ENCODE assay signal across 14 cellular contexts in the genomic region with DNA sequence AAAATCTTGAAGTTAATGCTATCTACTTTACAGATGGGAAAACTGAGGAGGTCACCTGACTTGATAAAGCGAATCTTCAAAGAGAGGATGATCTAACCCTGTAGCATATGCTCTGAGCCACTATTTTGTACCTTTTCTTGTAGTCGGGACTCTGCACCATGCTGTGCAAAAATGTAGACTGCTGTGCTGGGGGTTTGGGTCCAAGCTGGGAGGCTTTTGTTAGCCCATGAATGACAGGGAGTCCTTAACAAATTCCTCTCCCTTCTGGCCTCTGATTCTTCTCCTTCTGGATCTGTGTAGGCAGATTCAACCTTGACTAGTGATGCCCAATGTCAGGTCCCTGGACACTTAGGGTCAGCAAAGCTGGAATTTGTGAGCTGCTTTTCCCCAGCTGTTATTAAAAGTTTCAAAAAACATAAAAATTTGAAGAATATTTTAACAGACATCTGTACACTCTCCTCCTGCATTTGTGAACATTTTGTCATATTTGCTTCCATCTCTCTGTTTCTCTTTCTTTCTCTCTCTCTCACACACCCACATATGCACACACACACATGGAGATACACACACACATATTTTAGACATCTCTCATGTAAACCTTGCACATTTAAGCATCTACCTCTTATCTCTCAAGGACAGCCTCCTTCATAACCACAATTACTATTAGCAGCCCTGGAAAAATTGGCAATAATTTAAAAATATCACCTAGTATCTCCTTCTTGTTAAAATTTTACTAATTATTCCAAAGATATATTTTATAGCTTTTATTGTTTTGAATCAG.
DNase-seq lines count a peak whose midpoint lies in the region; ATAC-seq and TF ChIP-seq lines count a peak whose summit lies in the region.
"Had no signal": no experiment of that assay in that cellular context is flagged by ENCODE, and none has a peak within 500 bp of the region (broad histone marks: within the 10 kb centered on the region; RNA-seq: fewer than 3 reads in every experiment).

No MANE protein-coding gene starts in this region.

- no peak overlapping the region for H2AFZ ChIP-seq in GM23338

- no peaks in the 10 kb centered on the region for H4K20me1 ChIP-seq in GM23338 (replicated peaks; ENCODE audit: insufficient read depth)

- TF ChIP-seq CTCF in GM23338 (conservative IDR thresholded peaks at IDR 0.05; ENCODE audit: low read depth in 2 of 2) (no peak), choroid plexus epithelial cell (conservative IDR thresholded peaks at IDR 0.05; ENCODE audit: low read depth, low read length) (no peak), GM13976 (IDR thresholded peaks at IDR 0.05; ENCODE audit: borderline replicate concordance, control extremely low read depth, extremely low read depth, insufficient read depth, missing control alignments) (no peak), gastrocnemius medialis (IDR thresholded peaks at IDR 0.05 in 4 of 5, conservative IDR thresholded peaks at IDR 0.05 in 1 of 5) (no peak)

- peak; percentile 93 for ATAC-seq in GM23338
- ATAC-seq in sciatic nerve: peak; percentile 38
- ATAC-seq in gastrocnemius medialis: no peak
- ATAC-seq: Right ventricle myocardium inferior had no signal

- H3K79me2 ChIP-seq in GM23338 (replicated peaks; ENCODE audit: insufficient read depth): no peaks in the 10 kb centered on the region

- no CpG with 5 or more reads among the region's 2 CpGs for WGBS in iPS DF 6.9 (ENCODE audit: insufficient coverage, insufficient read length)

- H3K9me3 Mint-ChIP-seq in GM23338: no peaks in the 10 kb centered on the region; the same call in 2 of the 3 replicates
- H3K9me3 Mint-ChIP-seq: CD4-positive, alpha-beta memory T cell had no signal

- H3K27ac ChIP-seq in GM23338 (ENCODE audit: low read depth): no peak overlapping the region
- H3K27ac ChIP-seq in iPS DF 6.9 (ENCODE audit: low read length): no peak overlapping the region
- H3K27ac ChIP-seq in gastrocnemius medialis: no peak overlapping the region

- in situ Hi-C loops in GM13976 (cut with MboI; ENCODE audit: low sequenced_read_pairs, unreplicated experiment) (no loop called here), gastrocnemius medialis (cut with MboI; ENCODE audit: low sequenced_read_pairs in 4 of 4) (no loop called here)

- H3K27me3 ChIP-seq in GM23338 (ENCODE audit: insufficient read depth) (no peaks in the 10 kb centered on the region), iPS DF 6.9 (ENCODE audit: control insufficient read depth, insufficient read depth, low read length) (no peaks in the 10 kb centered on the region), gastrocnemius medialis (no peaks in the 10 kb centered on the region)

- no peaks in the 10 kb centered on the region; the same call in 2 of the 3 replicates for H3K36me3 Mint-ChIP-seq in GM23338 (ENCODE audit: low read depth)
- H3K36me3 Mint-ChIP-seq: CD4-positive, alpha-beta memory T cell had no signal

- no peak overlapping the region for H3K4me3 ChIP-seq in GM23338
- H3K4me3 ChIP-seq in choroid plexus epithelial cell (ENCODE audit: low read depth, low read length): no peak overlapping the region
- H3K4me3 ChIP-seq in iPS DF 6.9 (ENCODE audit: low read length): no peak overlapping the region
- no peak overlapping the region for H3K4me3 ChIP-seq in gastrocnemius medialis
- H3K4me3 ChIP-seq: HAP-1 had no signal

- no peak overlapping the region for H3K27ac Mint-ChIP-seq in GM23338
- H3K27ac Mint-ChIP-seq: CD4-positive, alpha-beta memory T cell had no signal

- TF ChIP-seq POLR2A in gastrocnemius medialis (IDR thresholded peaks at IDR 0.05): no peak

- H3K4me1 ChIP-seq in GM23338 (ENCODE audit: insufficient read depth) (peaks cover 7% of the 10 kb centered on the region; the same call in 1 of the 2 replicates), iPS DF 6.9 (ENCODE audit: control insufficient read depth, insufficient read depth, low read length) (peaks cover 2% of the 10 kb centered on the region; the same call in 1 of the 2 replicates), gastrocnemius medialis (no peaks in the 10 kb centered on the region)
- H3K4me1 ChIP-seq: HAP-1 had no signal

- H3K36me3 ChIP-seq in GM23338 (ENCODE audit: insufficient read depth): no peaks in the 10 kb centered on the region
- H3K36me3 ChIP-seq in iPS DF 6.9 (ENCODE audit: control insufficient read depth, insufficient read depth, low read length): no peaks in the 10 kb centered on the region
- H3K36me3 ChIP-seq in gastrocnemius medialis: no peaks in the 10 kb centered on the region
- H3K36me3 ChIP-seq: HAP-1 had no signal

- no peak overlapping the region for H3K4me2 ChIP-seq in GM23338

- peaks cover 1% of the 10 kb centered on the region for H3K27me3 Mint-ChIP-seq in GM23338 (ENCODE audit: insufficient read depth, low read depth, poor library complexity)
- H3K27me3 Mint-ChIP-seq: CD4-positive, alpha-beta memory T cell had no signal

- DNase-seq in GM23338 (ENCODE audit: low spot score): peak; percentile 69
- peak; percentile 17 for DNase-seq in choroid plexus epithelial cell (ENCODE audit: low read depth)
- peak; percentile 25 for DNase-seq in iPS DF 6.9 (ENCODE audit: low read depth, low spot score)
- DNase-seq in sciatic nerve (ENCODE audit: low spot score): no peak
- DNase-seq in GM13976 (ENCODE audit: low spot score): no peak
- no peak for DNase-seq in NCI-H1092 (lab: John Stamatoyannopoulos, UW)
- no peak for DNase-seq in gastrocnemius medialis
- DNase-seq: CD4-positive, alpha-beta memory T cell; MM.1S; NCI-H1092 treated with DMSO at 0.1 percent for 48 hours; NCI-H1694; NCI-H2081 treated with DMSO at 0.1 percent for 48 hours had no signal

- H3K9me3 ChIP-seq in iPS DF 6.9 (ENCODE audit: control insufficient read depth, insufficient read depth, low read length) (no peaks in the 10 kb centered on the region; the same call in 1 of the 2 replicates), gastrocnemius medialis (no peaks in the 10 kb centered on the region)
- H3K9me3 ChIP-seq: HAP-1 had no signal

- no peaks in the 10 kb centered on the region for H3F3A ChIP-seq in GM23338 (replicated peaks; ENCODE audit: low read depth)

- peaks cover 13% of the 10 kb centered on the region for H3K4me1 Mint-ChIP-seq in GM23338

- no peak overlapping the region for H3K4me3 Mint-ChIP-seq in GM23338
- H3K4me3 Mint-ChIP-seq: CD4-positive, alpha-beta memory T cell had no signal

- H3K9me2 ChIP-seq in GM23338 (ENCODE audit: insufficient read depth): no peaks in the 10 kb centered on the region

- intact Hi-C loops in sciatic nerve (cut with DNase I) (no loop called here), gastrocnemius medialis (cut with DNase I; ENCODE audit: low total_unique reads) (no loop called here)

TF ChIP-seq in GM23338, 12 proteins besides CTCF, POLR2A, EP300 and RAD21 (continues in another document):
- TF ChIP-seq ZNF331 (CRISPR knock-in tag; IDR thresholded peaks at IDR 0.05; ENCODE audit: low read depth): no peak
- no peak for TF ChIP-seq CREB1 (CRISPR knock-in tag; IDR thresholded peaks at IDR 0.05; ENCODE audit: low read depth)
- TF ChIP-seq EZH2 (IDR thresholded peaks at IDR 0.05; ENCODE audit: low read depth, unreplicated experiment): no peak
- TF ChIP-seq, protein P1, sequence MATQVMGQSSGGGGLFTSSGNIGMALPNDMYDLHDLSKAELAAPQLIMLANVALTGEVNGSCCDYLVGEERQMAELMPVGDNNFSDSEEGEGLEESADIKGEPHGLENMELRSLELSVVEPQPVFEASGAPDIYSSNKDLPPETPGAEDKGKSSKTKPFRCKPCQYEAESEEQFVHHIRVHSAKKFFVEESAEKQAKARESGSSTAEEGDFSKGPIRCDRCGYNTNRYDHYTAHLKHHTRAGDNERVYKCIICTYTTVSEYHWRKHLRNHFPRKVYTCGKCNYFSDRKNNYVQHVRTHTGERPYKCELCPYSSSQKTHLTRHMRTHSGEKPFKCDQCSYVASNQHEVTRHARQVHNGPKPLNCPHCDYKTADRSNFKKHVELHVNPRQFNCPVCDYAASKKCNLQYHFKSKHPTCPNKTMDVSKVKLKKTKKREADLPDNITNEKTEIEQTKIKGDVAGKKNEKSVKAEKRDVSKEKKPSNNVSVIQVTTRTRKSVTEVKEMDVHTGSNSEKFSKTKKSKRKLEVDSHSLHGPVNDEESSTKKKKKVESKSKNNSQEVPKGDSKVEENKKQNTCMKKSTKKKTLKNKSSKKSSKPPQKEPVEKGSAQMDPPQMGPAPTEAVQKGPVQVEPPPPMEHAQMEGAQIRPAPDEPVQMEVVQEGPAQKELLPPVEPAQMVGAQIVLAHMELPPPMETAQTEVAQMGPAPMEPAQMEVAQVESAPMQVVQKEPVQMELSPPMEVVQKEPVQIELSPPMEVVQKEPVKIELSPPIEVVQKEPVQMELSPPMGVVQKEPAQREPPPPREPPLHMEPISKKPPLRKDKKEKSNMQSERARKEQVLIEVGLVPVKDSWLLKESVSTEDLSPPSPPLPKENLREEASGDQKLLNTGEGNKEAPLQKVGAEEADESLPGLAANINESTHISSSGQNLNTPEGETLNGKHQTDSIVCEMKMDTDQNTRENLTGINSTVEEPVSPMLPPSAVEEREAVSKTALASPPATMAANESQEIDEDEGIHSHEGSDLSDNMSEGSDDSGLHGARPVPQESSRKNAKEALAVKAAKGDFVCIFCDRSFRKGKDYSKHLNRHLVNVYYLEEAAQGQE (IDR thresholded peaks at IDR 0.05; ENCODE audit: unreplicated experiment): no peak

Comparison
In these comparisons a context has a peak if more than half of its experiments do, and no peak if none do; other contexts are left out.
1. ATAC-seq: peak in GM23338 (single experiment) and sciatic nerve (single experiment); none in gastrocnemius medialis (0 of 2).
2. DNase-seq: peak in GM23338 (single experiment), choroid plexus epithelial cell (single experiment) and iPS DF 6.9 (single experiment); none in sciatic nerve (single experiment), GM13976 (single experiment), NCI-H1092 (single experiment) and gastrocnemius medialis (0 of 2).